20 cellular contexts compared by ENCODE assay signal in the genomic region with DNA sequence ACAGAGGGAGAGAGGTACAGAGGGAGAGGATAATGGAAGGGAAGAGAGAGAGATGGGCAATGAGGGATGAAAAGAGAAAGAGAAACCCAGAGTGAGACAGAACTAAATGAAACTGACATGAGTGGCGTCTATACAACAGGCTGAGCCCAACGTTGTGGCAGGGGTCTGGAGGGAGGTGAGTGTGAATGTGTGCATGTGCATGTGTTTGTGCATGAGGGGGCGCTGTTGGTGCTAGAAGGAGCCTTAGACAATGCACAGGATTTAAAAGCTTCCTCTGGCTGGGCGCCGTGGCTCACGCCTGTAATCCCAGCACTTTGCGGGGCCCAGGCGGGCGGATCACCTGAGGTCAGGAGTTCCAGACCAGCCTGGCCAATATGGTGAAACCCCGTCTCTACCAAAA.
A peak's percentile ranks its signal among the peaks of the same experiment; 100 is the strongest.
DNase-seq lines count a peak whose midpoint lies in the region; TF ChIP-seq lines count a peak whose summit lies in the region.
"Had no signal": no experiment of that assay in that cellular context is flagged by ENCODE, and none has a peak within 500 bp of the region (broad histone marks: within the 10 kb centered on the region; RNA-seq: fewer than 3 reads in every experiment).

No MANE protein-coding gene starts in this region.

- no peak overlapping the region for H3K9ac ChIP-seq in BLaER1 treated with 17β-estradiol and CSF1 and Interleukin-3, amounts not matched to agents 10 nM and 100 nM
- H3K9ac ChIP-seq in H9 (ENCODE audit: extremely low read depth, insufficient read length, low read length), result no peak overlapping the region
- H3K9ac ChIP-seq: GM23248 had no signal

- no peaks in the 10 kb centered on the region for H3K36me3 Mint-ChIP-seq in H9 (ENCODE audit: insufficient read depth in 1 of 3, low read depth in 3 of 3)
- H3K36me3 Mint-ChIP-seq: activated CD4-positive, alpha-beta memory T cell treated with anti-CD3 and anti-CD28 coated beads for 36 hours; memory B cell had no signal

- H4K91ac ChIP-seq in H9 (ENCODE audit: insufficient read length, low read depth, low read length), result no peak overlapping the region

- H3K79me1 ChIP-seq in H9 (ENCODE audit: insufficient read depth, low read depth, low read length, poor library complexity, severe bottlenecking), result no peaks in the 10 kb centered on the region

- no peak overlapping the region for H2BK120ac ChIP-seq in H9 (ENCODE audit: low read depth, low read length, poor library complexity, severe bottlenecking)

- H3K4me3 Mint-ChIP-seq in H9, result no peak overlapping the region
- H3K4me3 Mint-ChIP-seq: activated CD4-positive, alpha-beta memory T cell treated with anti-CD3 and anti-CD28 coated beads for 36 hours; memory B cell had no signal

- no peaks in the 10 kb centered on the region for H3K36me3 ChIP-seq in BLaER1 treated with 17β-estradiol and CSF1 and Interleukin-3, amounts not matched to agents 10 nM and 100 nM
- no peaks in the 10 kb centered on the region for H3K36me3 ChIP-seq in SJCRH30

- H2AK5ac ChIP-seq in H9 (ENCODE audit: insufficient read length, low read length), result no peak overlapping the region

- no peak overlapping the region for H3K23ac ChIP-seq in H9 (ENCODE audit: insufficient read length, low read depth, low read length)

- H3K4ac ChIP-seq in H9 (ENCODE audit: low read depth, low read length), result no peak overlapping the region

- peak; percentile 81 for TF ChIP-seq CTCF in H9 (conservative IDR thresholded peaks at IDR 0.05)

- no peak overlapping the region for H4K5ac ChIP-seq in H9 (ENCODE audit: insufficient read length, low read depth, low read length)

- no peak overlapping the region for H3K18ac ChIP-seq in H9 (ENCODE audit: insufficient read length, low read depth, low read length)

- H2BK12ac ChIP-seq in H9 (ENCODE audit: insufficient read length, low read depth, low read length), result no peak overlapping the region

- H3K27ac Mint-ChIP-seq in H9, result peak overlapping the region in 1 of 3 experiments; percentile 12; a peak in 2 of 7 replicates
- H3K27ac Mint-ChIP-seq: activated CD4-positive, alpha-beta memory T cell treated with anti-CD3 and anti-CD28 coated beads for 36 hours; memory B cell had no signal

- H3T11ph ChIP-seq in H9 (ENCODE audit: low read length), result no peak overlapping the region

- no peaks in the 10 kb centered on the region for H3K9me3 Mint-ChIP-seq in H9

- H3K56ac ChIP-seq in H9 (ENCODE audit: insufficient read length, low read depth, low read length), result no peak overlapping the region

- peak overlapping the region in 6 of 11 experiments; percentile 3 to 34 (median 17); a peak in 2 of 22 replicates for H3K4me2 ChIP-seq in BLaER1 treated with 17β-estradiol and CSF1 and Interleukin-3, amounts not matched to agents 10 nM and 100 nM
- no peak overlapping the region for H3K4me2 ChIP-seq in H9 (ENCODE audit: insufficient read depth, insufficient read length, low read length)
- H3K4me2 ChIP-seq: hepatocyte had no signal

- H3K27me3 ChIP-seq in BLaER1 treated with 17β-estradiol and CSF1 and Interleukin-3, amounts not matched to agents 10 nM and 100 nM, result no peaks in the 10 kb centered on the region
- no peaks in the 10 kb centered on the region for H3K27me3 ChIP-seq in H9 (ENCODE audit: insufficient read depth, low read length)
- H3K27me3 ChIP-seq in SJCRH30, result no peaks in the 10 kb centered on the region
- H3K27me3 ChIP-seq: hepatocyte had no signal

- no peak overlapping the region for H3K4me3 ChIP-seq in BLaER1 treated with 17β-estradiol and CSF1 and Interleukin-3, amounts not matched to agents 10 nM and 100 nM
- no peak overlapping the region for H3K4me3 ChIP-seq in SJCRH30
- H3K4me3 ChIP-seq: GM23248, hepatocyte had no signal

- H2BK20ac ChIP-seq in H9 (ENCODE audit: low read depth, low read length, poor library complexity, severe bottlenecking), result no peak overlapping the region

- DNase-seq in H9, result peak; percentile 88
- peak; percentile 26 to 49 for DNase-seq in SJCRH30
- DNase-seq in iPS DF 4.7 (ENCODE audit: extremely low read depth, low spot score), result peak; percentile 44
- DNase-seq in NCI-H2171 (lab: John Stamatoyannopoulos, UW), result no peak
- no peak for DNase-seq in DMS 273 (lab: John Stamatoyannopoulos, UW; ENCODE audit: unreplicated experiment)
- DNase-seq in occipital lobe (lab: John Stamatoyannopoulos, UW), result no peak
- DNase-seq in NCI-H2227 (lab: John Stamatoyannopoulos, UW; ENCODE audit: unreplicated experiment), result no peak
- DNase-seq: activated CD4-positive, alpha-beta memory T cell treated with anti-CD3 and anti-CD28 coated beads for 36 hours; activated naive CD4-positive, alpha-beta T cell; activated T-cell treated with anti-CD3 and anti-CD28 coated beads for 4 hours; amniotic stem cell; foreskin fibroblast; GM23248; NCI-H1417; NCI-H69; stimulated activated CD4-positive, alpha-beta T cell treated with anti-CD3 and anti-CD28 coated beads, Interleukin-12 subunit alpha, Interleukin-12 subunit beta, amount 100 ng/mL, for 4 hours had no signal

- H4K8ac ChIP-seq in H9 (replicated peaks; ENCODE audit: insufficient read length, low read depth, low read length), result no peak overlapping the region

- H2AFZ ChIP-seq in H9 (ENCODE audit: low read length), result no peak overlapping the region
- H2AFZ ChIP-seq: GM23248, hepatocyte had no signal

- H3K9me3 ChIP-seq in BLaER1 treated with 17β-estradiol and CSF1 and Interleukin-3, amounts not matched to agents 10 nM and 100 nM (replicated peaks in 1 of 11), result peaks cover 18 to 38% (median 24%) of the 10 kb centered on the region in 11 experiments
- no peaks in the 10 kb centered on the region for H3K9me3 ChIP-seq in H9 (ENCODE audit: control insufficient read depth, low read depth, low read length)
- peaks cover 4% of the 10 kb centered on the region; the same call in 1 of the 2 replicates for H3K9me3 ChIP-seq in SJCRH30 (replicated peaks)

- H3K23me2 ChIP-seq in H9 (ENCODE audit: insufficient read length, low read depth, low read length, poor library complexity, severe bottlenecking), result no peaks in the 10 kb centered on the region

- no peak overlapping the region for H3K27ac ChIP-seq in BLaER1 treated with 17β-estradiol and CSF1 and Interleukin-3, amounts not matched to agents 10 nM and 100 nM
- H3K27ac ChIP-seq in H9 (ENCODE audit: insufficient read length, low read depth, low read length) (no peak overlapping the region), SJCRH30 (no peak overlapping the region)
- H3K27ac ChIP-seq: epithelial cell of prostate, GM23248, hepatocyte had no signal

- WGBS in H9 (ENCODE audit: extremely low coverage, insufficient read length, low lambda C conversion rate), result no CpG with 5 or more reads among the region's 10 CpGs

- H3K14ac ChIP-seq in H9 (ENCODE audit: insufficient read depth, low read length), result no peak overlapping the region

- peaks cover 9% of the 10 kb centered on the region for H3K27me3 Mint-ChIP-seq in H9 (ENCODE audit: low read depth)
- H3K27me3 Mint-ChIP-seq: activated CD4-positive, alpha-beta memory T cell treated with anti-CD3 and anti-CD28 coated beads for 36 hours; memory B cell had no signal

- H2BK5ac ChIP-seq in H9 (ENCODE audit: insufficient read length, low read length), result no peak overlapping the region

- no peaks in the 10 kb centered on the region for H3K79me2 ChIP-seq in H9 (ENCODE audit: insufficient read depth, low read length)
- H3K79me2 ChIP-seq: hepatocyte had no signal

- H2BK15ac ChIP-seq in H9 (ENCODE audit: low read depth, low read length), result no peak overlapping the region

- H4K20me1 ChIP-seq in BLaER1 treated with 17β-estradiol and CSF1 and Interleukin-3, amounts not matched to agents 10 nM and 100 nM, result no peaks in the 10 kb centered on the region
- H4K20me1 ChIP-seq in H9 (ENCODE audit: control insufficient read depth, insufficient read depth, insufficient read length), result no peaks in the 10 kb centered on the region

- H3K4me1 ChIP-seq in BLaER1 treated with 17β-estradiol and CSF1 and Interleukin-3, amounts not matched to agents 10 nM and 100 nM, result peaks cover 0 to 24% (median 20%) of the 10 kb centered on the region in 10 experiments; a peak in 13 of 20 replicates
- no peaks in the 10 kb centered on the region; the same call in 1 of the 2 replicates for H3K4me1 ChIP-seq in H9 (ENCODE audit: insufficient read depth, low read length)
- H3K4me1 ChIP-seq in SJCRH30, result no peaks in the 10 kb centered on the region; the same call in 1 of the 2 replicates

- H3K4me1 Mint-ChIP-seq in H9, result peaks cover 20 to 26% of the 10 kb centered on the region in 2 experiments
- H3K4me1 Mint-ChIP-seq: memory B cell had no signal

Comparison
In these comparisons a context has a peak if more than half of its experiments do, and no peak if none do; other contexts are left out.
1. DNase-seq: peak in H9 (single experiment), SJCRH30 (2 of 2) and iPS DF 4.7 (single experiment); none in NCI-H2171 (single experiment), DMS 273 (single experiment), occipital lobe (single experiment) and NCI-H2227 (single experiment).